In the genomic region with DNA sequence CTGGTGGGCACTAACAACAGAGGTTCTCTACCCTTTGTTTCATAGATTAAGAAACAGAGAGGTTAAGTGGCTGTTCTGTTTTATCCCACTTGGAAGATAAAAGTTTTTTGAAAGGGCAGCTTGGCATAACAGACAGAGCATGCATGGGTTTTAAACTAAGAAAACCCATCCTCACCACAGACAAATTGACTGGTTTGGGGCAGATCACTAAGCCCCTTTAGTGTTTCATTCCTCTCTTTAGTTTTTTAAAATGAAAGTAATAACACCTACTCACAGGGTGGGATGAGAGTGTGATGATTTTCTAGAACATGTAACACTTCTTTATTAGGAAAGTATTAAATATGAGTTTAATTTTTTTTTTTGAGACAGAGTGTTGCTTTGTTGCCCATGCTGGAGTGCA, we compare ENCODE assay signal across 26 cellular contexts.
"Had no signal": no experiment of that assay in that cellular context is flagged by ENCODE, and none has a peak within 500 bp of the region (broad histone marks: within the 10 kb centered on the region; RNA-seq: fewer than 3 reads in every experiment).

No MANE protein-coding gene starts in this region.

- H3K27ac Mint-ChIP-seq: activated CD4-positive, alpha-beta T cell treated with anti-CD3 and anti-CD28 coated beads for 36 hours; activated CD8-positive, alpha-beta memory T cell treated with anti-CD3 and anti-CD28 coated beads, Interleukin-2, amount 10 ng/mL, durations not matched to agents 7 days and 5 days; activated naive CD4-positive, alpha-beta T cell treated with anti-CD3 and anti-CD28 coated beads, Interleukin-2, amount 50 U/mL, for 24 hours had no signal

- H3K27me3 Mint-ChIP-seq: activated CD4-positive, alpha-beta T cell treated with anti-CD3 and anti-CD28 coated beads for 36 hours; activated CD8-positive, alpha-beta memory T cell treated with anti-CD3 and anti-CD28 coated beads, Interleukin-2, amount 10 ng/mL, durations not matched to agents 7 days and 5 days; activated naive CD4-positive, alpha-beta T cell treated with anti-CD3 and anti-CD28 coated beads, Interleukin-2, amount 50 U/mL, for 24 hours had no signal

- H3K9ac ChIP-seq: SK-N-SH had no signal

- H3K27ac ChIP-seq: brain microvascular endothelial cell, cardiac muscle cell, colonic mucosa, Peyer's patch, RWPE1, SJCRH30, VCaP had no signal

- ATAC-seq: activated CD8-positive, alpha-beta memory T cell treated with anti-CD3 and anti-CD28 coated beads, Interleukin-2, amount 10 ng/mL, durations not matched to agents 7 days and 5 days had no signal

- H3K4me3 Mint-ChIP-seq: activated CD4-positive, alpha-beta T cell treated with anti-CD3 and anti-CD28 coated beads for 36 hours; activated CD8-positive, alpha-beta memory T cell treated with anti-CD3 and anti-CD28 coated beads, Interleukin-2, amount 10 ng/mL, durations not matched to agents 7 days and 5 days; activated naive CD4-positive, alpha-beta T cell treated with anti-CD3 and anti-CD28 coated beads, Interleukin-2, amount 50 U/mL, for 24 hours had no signal

- H3K4me3 ChIP-seq: cardiac muscle cell, colonic mucosa, Peyer's patch, SJCRH30 had no signal

- H3K4me1 ChIP-seq: colonic mucosa, Peyer's patch, SJCRH30 had no signal

- H3K27me3 ChIP-seq: brain microvascular endothelial cell, cardiac muscle cell, colonic mucosa, Peyer's patch, SJCRH30 had no signal

- H3K36me3 ChIP-seq: brain microvascular endothelial cell, cardiac muscle cell, colonic mucosa, Peyer's patch, SJCRH30 had no signal

- H3K4me2 ChIP-seq: SK-N-SH had no signal

- H3K36me3 Mint-ChIP-seq: activated CD8-positive, alpha-beta memory T cell treated with anti-CD3 and anti-CD28 coated beads, Interleukin-2, amount 10 ng/mL, durations not matched to agents 7 days and 5 days had no signal

- H3K9me3 Mint-ChIP-seq: activated naive CD4-positive, alpha-beta T cell treated with anti-CD3 and anti-CD28 coated beads, Interleukin-2, amount 50 U/mL, for 24 hours had no signal

- H3K9me3 ChIP-seq: colonic mucosa, Peyer's patch, SJCRH30, SK-N-SH had no signal

- DNase-seq: activated CD4-positive, alpha-beta T cell treated with anti-CD3 and anti-CD28 coated beads for 36 hours; activated CD8-positive, alpha-beta memory T cell treated with anti-CD3 and anti-CD28 coated beads, Interleukin-2, amount 10 ng/mL, durations not matched to agents 7 days and 5 days; activated effector memory CD4-positive, alpha-beta T cell treated with Interleukin-2 at 50 U/mL for 16 hours; activated naive CD4-positive, alpha-beta T cell; amygdala; brain microvascular endothelial cell; cerebellar nuclear complex; colonic mucosa; KG1; MM.1S; NCI-H1105; NCI-H1436; NCI-H187; NCI-H2081; NCI-H510A treated with DMSO at 0.1 percent for 48 hours; NCI-H69; NK-92 treated with Interleukin-12 subunit alpha and Interleukin-12 subunit beta, amount 100 ng/mL, for 24 hours; Peyer's patch; Right ventricle myocardium superior; SJCRH30; SK-N-SH; T-helper 1 cell had no signal

- H3K9me2 ChIP-seq: SK-N-SH had no signal
